8 cellular contexts compared by ENCODE assay signal in the genomic region with DNA sequence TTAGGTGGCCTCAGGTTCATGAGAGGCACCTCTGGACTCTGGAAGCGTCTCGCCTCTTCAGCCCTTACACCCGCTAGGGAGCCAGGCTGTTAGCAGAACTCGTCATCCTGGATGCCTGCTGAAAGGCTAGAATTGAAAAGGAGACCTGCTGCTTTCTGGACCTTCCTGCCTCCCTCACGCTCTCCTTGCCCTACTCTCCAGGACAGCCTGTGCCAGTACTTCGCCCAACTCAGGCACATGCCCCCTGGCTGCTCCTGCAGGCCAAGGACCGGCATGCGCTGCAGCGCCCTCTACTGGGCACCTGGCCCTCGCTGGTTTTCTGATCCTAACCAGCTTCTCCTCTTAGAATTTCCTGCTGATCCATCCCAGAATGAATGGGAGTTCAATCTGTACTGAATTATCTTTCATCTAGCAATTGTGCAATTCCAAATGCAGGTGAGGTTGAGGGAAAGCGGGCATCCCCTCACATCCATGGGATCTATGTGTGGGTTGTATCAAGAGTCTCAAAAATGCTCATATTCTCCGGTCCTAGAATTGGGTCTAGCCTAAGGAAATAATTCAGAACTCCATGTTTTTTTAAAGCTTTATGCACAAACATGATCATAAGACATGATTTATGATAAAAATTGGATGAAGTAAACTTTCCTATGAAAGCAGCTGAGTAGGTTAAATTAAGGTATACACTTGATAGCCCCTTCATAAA.
DNase-seq lines count a peak whose midpoint lies in the region; ATAC-seq and TF ChIP-seq lines count a peak whose summit lies in the region.

No MANE protein-coding gene starts in this region.

- no peak overlapping the region for H3K14ac ChIP-seq in neuronal stem cell (ENCODE audit: low read length)

- no peak overlapping the region for H3K4ac ChIP-seq in neuronal stem cell (ENCODE audit: low read length)

- H3K18ac ChIP-seq in neuronal stem cell (ENCODE audit: low read length): no peak overlapping the region

- POLR2A ChIA-PET in PC-3 (lab: Charles Lee; ENCODE audit: unreplicated experiment): no interaction called here

- H3F3A ChIP-seq in PC-3 (ENCODE audit: low read length, unreplicated experiment): no peaks in the 10 kb centered on the region

- H3K79me2 ChIP-seq in PC-3 (ENCODE audit: low read length): no peaks in the 10 kb centered on the region

- H2BK5ac ChIP-seq in neuronal stem cell (ENCODE audit: low read length): no peak overlapping the region

- H3K4me1 ChIP-seq in BE2C (peaks cover 5% of the 10 kb centered on the region; the same call in 1 of the 2 replicates), HAP-1 (no peaks in the 10 kb centered on the region), PC-3 (ENCODE audit: insufficient read depth, low read length) (no peaks in the 10 kb centered on the region), esophagus (ENCODE audit: control insufficient read depth in 2 of 2, insufficient read depth in 2 of 2, low read length in 1 of 2) (peaks cover 2 to 17% of the 10 kb centered on the region in 2 donors), neuronal stem cell (ENCODE audit: control insufficient read depth in 2 of 2, insufficient read depth in 1 of 2, low read depth in 1 of 2, low read length in 2 of 2) (no peaks in the 10 kb centered on the region)

- H3K9me3 ChIP-seq in BE2C: no peaks in the 10 kb centered on the region
- H3K9me3 ChIP-seq in HAP-1: no peaks in the 10 kb centered on the region
- no peaks in the 10 kb centered on the region for H3K9me3 ChIP-seq in PC-3 (ENCODE audit: low read length)
- H3K9me3 ChIP-seq in esophagus (ENCODE audit: control insufficient read depth in 2 of 2, insufficient read depth in 1 of 2, low read depth in 1 of 2, low read length in 1 of 2): no peaks in the 10 kb centered on the region
- H3K9me3 ChIP-seq in neuronal stem cell (replicated peaks in 1 of 2; ENCODE audit: control insufficient read depth in 2 of 2, insufficient read depth in 1 of 2, low read depth in 1 of 2, low read length in 2 of 2): no peaks in the 10 kb centered on the region

- H3K27ac ChIP-seq in PC-3 (ENCODE audit: low read length): no peak overlapping the region
- H3K27ac ChIP-seq in esophagus (ENCODE audit: low read depth in 2 of 2, low read length in 1 of 2): peak overlapping the region; percentile 77 to 78
- H3K27ac ChIP-seq in neuronal stem cell (replicated peaks; ENCODE audit: low read length): no peak overlapping the region

- H2BK12ac ChIP-seq in neuronal stem cell (ENCODE audit: low read length): no peak overlapping the region

- H3K36me3 ChIP-seq in BE2C: peaks cover 13% of the 10 kb centered on the region
- peaks cover 10% of the 10 kb centered on the region for H3K36me3 ChIP-seq in HAP-1 (replicated peaks)
- H3K36me3 ChIP-seq in PC-3 (ENCODE audit: low read depth, low read length): peaks cover 10% of the 10 kb centered on the region
- peaks cover 0 to 13% of the 10 kb centered on the region in 2 donors for H3K36me3 ChIP-seq in esophagus (ENCODE audit: control insufficient read depth in 2 of 2, insufficient read depth in 2 of 2, low read length in 1 of 2)
- H3K36me3 ChIP-seq in neuronal stem cell (replicated peaks in 1 of 2; ENCODE audit: control insufficient read depth in 2 of 2, insufficient read depth in 2 of 2, low read length in 2 of 2): peaks cover 11 to 56% of the 10 kb centered on the region in 2 donors

- no peaks in the 10 kb centered on the region for H4K20me1 ChIP-seq in PC-3 (ENCODE audit: low read length)

- 45 to 58% methylated on average over 12 of the region's 12 CpGs for WGBS in esophagus, 2 donors
- WGBS in neuronal stem cell (ENCODE audit: extremely low coverage in 2 of 2, insufficient read length in 2 of 2, insufficient replicate concordance in 1 of 2), 2 donors: no CpG with 5 or more reads among the region's 12 CpGs

- no peak overlapping the region for H4K91ac ChIP-seq in neuronal stem cell (ENCODE audit: low read depth, low read length, poor library complexity)

- H2AFZ ChIP-seq in PC-3 (ENCODE audit: low read length) (no peak overlapping the region), neuronal stem cell (ENCODE audit: low read length) (no peak overlapping the region)

- DNase-seq in BE2C (peak; percentile 84), HAP-1 (ENCODE audit: low spot score in 2 of 2) (peak; percentile 42 to 88), PC-3 (peak; percentile 86), activated T-cell treated with anti-CD3 and anti-CD28 coated beads for 48 hours (ENCODE audit: low read depth) (peak; percentile 70), neuronal stem cell (ENCODE audit: low spot score) (peak; percentile 40), superior temporal gyrus (ENCODE audit: extremely low spot score) (peak; percentile 67)

- ATAC-seq in PC-3: peak; percentile 81
- ATAC-seq in GM18505 (IDR thresholded peaks at IDR 0.05; ENCODE audit: unreplicated experiment): no peak

- no peak for TF ChIP-seq POLR2A in GM18505 (IDR thresholded peaks at IDR 0.05; ENCODE audit: borderline replicate concordance, extremely low read depth, insufficient read depth, insufficient read length)

- H3K9me2 ChIP-seq in PC-3 (replicated peaks; ENCODE audit: low read length): no peaks in the 10 kb centered on the region

- H2BK120ac ChIP-seq in neuronal stem cell (ENCODE audit: low read depth, low read length): no peak overlapping the region

- TF ChIP-seq CTCF in BE2C (IDR thresholded peaks at IDR 0.05; ENCODE audit: low read depth, low read length): peak; percentile 100
- TF ChIP-seq CTCF in PC-3 (conservative IDR thresholded peaks at IDR 0.05; ENCODE audit: low read depth, low read length): peak; percentile 100

- H3K4me2 ChIP-seq in PC-3 (ENCODE audit: low read length): no peak overlapping the region
- no peak overlapping the region for H3K4me2 ChIP-seq in neuronal stem cell (ENCODE audit: insufficient read depth, low read length, poor library complexity, severe bottlenecking)

- no peaks in the 10 kb centered on the region for H3K27me3 ChIP-seq in BE2C
- H3K27me3 ChIP-seq in HAP-1 (ENCODE audit: low read depth): no peaks in the 10 kb centered on the region
- no peaks in the 10 kb centered on the region for H3K27me3 ChIP-seq in PC-3 (ENCODE audit: low read length)
- H3K27me3 ChIP-seq in esophagus (ENCODE audit: control insufficient read depth in 1 of 2, insufficient read depth in 2 of 2, low read length in 2 of 2): no peaks in the 10 kb centered on the region
- H3K27me3 ChIP-seq in neuronal stem cell (ENCODE audit: control insufficient read depth in 3 of 3, insufficient read depth in 3 of 3, low read depth in 1 of 3, low read length in 3 of 3): no peaks in the 10 kb centered on the region

- H4K8ac ChIP-seq in neuronal stem cell (ENCODE audit: low read depth, low read length): no peak overlapping the region

- in situ Hi-C loops in HAP-1 (cut with MboI; ENCODE audit: low sequenced_read_pairs): no loop called here

- H2BK15ac ChIP-seq in neuronal stem cell (ENCODE audit: low read length): no peak overlapping the region

- CTCF ChIA-PET in PC-3 (lab: Charles Lee): interaction anchor here (0.6 to 1.0 kb wide), 5 partner anchors 11 to 409 kb away, joined by 3 to 4 read pairs (median 3); no protein-coding TSS in a partner anchor

- H3K9ac ChIP-seq in PC-3 (ENCODE audit: low read length): no peak overlapping the region
- no peak overlapping the region for H3K9ac ChIP-seq in neuronal stem cell (ENCODE audit: low read depth, low read length, poor library complexity)

- intact Hi-C loops in PC-3 (cut with micrococcal nuclease): no loop called here

- H3K4me3 ChIP-seq in BE2C (ENCODE audit: low read depth, low read length): no peak overlapping the region
- H3K4me3 ChIP-seq in HAP-1: no peak overlapping the region
- no peak overlapping the region for H3K4me3 ChIP-seq in PC-3 (ENCODE audit: low read length)
- no peak overlapping the region for H3K4me3 ChIP-seq in esophagus (ENCODE audit: low read depth in 1 of 2, low read length in 2 of 2)
- no peak overlapping the region for H3K4me3 ChIP-seq in neuronal stem cell (ENCODE audit: low read length in 2 of 2)

- no peak overlapping the region for H3K23ac ChIP-seq in neuronal stem cell (ENCODE audit: low read depth, low read length, poor library complexity)

- no peak overlapping the region for H2AK5ac ChIP-seq in neuronal stem cell (ENCODE audit: low read depth, low read length)

- no TSS peak for BruUV-seq in PC-3 (replicated peaks; lab: Mats Ljungman, UMichigan)

- H3K79me1 ChIP-seq in neuronal stem cell (ENCODE audit: low read depth, low read length): no peaks in the 10 kb centered on the region

Comparison
In these comparisons a context has a peak if more than half of its experiments do, and no peak if none do; other contexts are left out.
1. H3K27ac ChIP-seq: peak in esophagus (2 of 2); none in PC-3 (single experiment) and neuronal stem cell (single experiment).
2. Peak in every context shown above with its lines, with median percentiles within 50 percentile points of each other: DNase-seq.